In the genomic region with DNA sequence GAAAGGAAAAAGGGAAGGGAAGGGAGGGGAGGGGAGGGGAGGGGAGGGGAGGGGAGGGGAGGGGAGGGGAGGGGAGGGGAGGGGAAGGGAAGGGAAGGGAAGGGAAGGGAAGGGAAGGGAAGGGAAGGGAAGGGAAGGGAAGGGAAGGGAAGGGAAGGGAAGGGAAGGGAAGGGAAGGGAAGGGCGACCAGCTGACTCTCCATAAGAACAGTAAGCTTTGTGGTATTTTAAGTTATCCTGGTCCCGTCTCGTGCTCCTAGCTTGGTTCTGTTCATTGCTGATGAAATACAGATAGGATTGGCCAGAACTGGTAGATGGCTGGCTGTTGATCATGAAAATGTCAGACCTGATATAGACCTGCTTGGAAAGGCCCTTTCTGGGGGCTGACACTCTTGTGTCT, we compare ENCODE assay signal across 3 cellular contexts. TPM values are rescaled to one million over a fixed set of nuclear protein-coding genes. Genes with fewer than 3 reads are reported as not detected.
"Had no signal": no experiment of that assay in that cellular context is flagged by ENCODE, and none has a peak within 500 bp of the region (broad histone marks: within the 10 kb centered on the region; RNA-seq: fewer than 3 reads in every experiment).

No MANE protein-coding gene starts in this region.

RNA-seq across cellular contexts. Expression of gene SSX1, which starts 25.5 kb away (rescaled TPM):
- total RNA-seq: HT-29, IMR-90 had no signal
- polyA plus RNA-seq: IgD-negative memory B cell, IMR-90 had no signal
